Comparison of ENCODE assay signal across 1 cellular context in the genomic region with DNA sequence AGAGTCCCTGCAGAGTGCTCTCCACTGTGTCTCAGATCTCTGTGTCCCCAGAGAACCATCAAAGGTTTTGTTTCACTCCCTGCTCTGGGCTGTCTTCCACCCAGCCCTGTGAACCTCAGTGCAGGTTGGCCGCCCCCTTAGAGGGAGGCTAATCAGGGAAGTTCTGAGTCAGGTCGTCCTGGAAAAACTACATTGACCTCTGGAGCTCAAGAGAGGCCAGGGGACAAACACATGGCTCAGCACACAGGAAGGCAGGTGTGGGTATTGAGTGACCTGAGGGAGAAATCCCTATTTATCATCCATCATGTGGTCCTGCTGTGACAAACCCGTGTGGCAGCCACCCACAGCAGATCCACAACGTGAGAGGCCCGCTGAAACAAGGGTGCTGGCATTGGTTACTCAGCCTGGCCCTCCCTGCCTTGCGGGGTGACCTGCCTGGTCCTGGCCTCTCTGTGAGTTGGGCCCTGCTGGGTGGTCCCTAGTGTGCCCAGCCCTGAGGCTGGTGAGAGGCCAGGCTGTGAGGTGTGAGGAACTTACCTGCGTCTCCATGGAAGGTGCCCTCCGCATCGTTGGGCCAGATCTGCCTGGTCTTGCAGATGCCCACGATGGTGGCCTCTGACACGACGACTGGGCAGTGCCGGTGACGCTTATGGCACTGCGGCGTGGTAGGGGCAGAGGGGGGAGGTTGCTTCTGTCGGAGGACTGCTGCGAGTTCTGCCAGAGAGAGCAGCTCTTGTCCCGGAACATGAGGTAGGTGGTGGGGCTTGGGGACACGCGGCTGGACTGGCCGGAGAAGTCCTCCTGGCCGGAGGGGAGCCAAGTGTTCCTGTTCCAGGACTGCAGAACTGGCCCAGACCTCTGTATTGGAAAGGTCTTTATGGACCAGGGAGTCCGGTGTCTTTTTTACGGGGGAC.
TF ChIP-seq lines count a peak whose summit lies in the region.

No MANE protein-coding gene starts in this region.

TF ChIP-seq in H1, 55 proteins besides CTCF, POLR2A, EP300 and RAD21:
- TF ChIP-seq POU5F1 (IDR thresholded peaks at IDR 0.05; ENCODE audit: low read depth, low read length), result no peak
- TF ChIP-seq ZNF274 (IDR thresholded peaks at IDR 0.05; ENCODE audit: borderline replicate concordance, extremely low read depth, low read length), result no peak
- TF ChIP-seq MAFK (IDR thresholded peaks at IDR 0.05; ENCODE audit: low read depth, low read length), result no peak
- TF ChIP-seq KDM1A (IDR thresholded peaks at IDR 0.05; ENCODE audit: borderline replicate concordance, low read length), result no peak
- no peak for TF ChIP-seq SP2 (IDR thresholded peaks at IDR 0.05; ENCODE audit: low read length)
- TF ChIP-seq CREB1 (IDR thresholded peaks at IDR 0.05), result no peak
